ENCODE assay signal across 9 cellular contexts in the genomic region with DNA sequence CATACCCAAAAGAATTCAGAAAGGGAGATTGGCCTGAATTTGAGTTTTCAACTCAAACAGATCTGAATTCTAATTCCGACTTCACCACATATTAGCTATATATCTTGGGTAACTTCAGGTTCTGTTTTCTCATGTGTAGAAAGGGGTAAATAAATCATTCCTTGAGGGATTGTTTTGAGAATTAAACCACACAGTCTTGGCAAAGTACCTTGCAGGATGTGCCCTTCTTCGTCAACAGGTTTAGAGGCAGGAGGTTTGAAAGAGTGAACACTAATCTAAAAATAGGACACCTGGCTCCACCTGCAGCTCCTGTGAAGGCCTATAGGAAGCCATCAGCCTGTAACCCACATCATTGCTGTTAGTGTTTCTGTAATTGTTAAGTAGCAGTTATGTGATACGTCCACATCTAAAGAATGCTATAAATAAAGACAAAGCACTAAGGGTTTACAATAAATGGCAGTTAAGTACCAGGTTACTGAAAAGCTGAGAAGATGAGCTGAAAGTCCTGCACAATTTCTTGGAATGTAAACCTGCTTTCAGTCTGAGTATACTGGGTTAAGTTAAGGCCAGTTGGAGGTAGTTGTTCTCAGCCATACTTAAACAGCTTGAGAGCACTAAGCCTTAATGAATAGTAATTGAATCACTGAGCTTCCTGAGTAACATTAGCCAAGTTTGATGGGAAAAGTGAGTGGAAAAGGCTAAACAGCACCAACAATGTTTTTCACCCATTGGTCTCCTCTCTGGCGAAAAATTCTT. TPM values are rescaled to one million over a fixed set of nuclear protein-coding genes. Genes with fewer than 3 reads are reported as not detected.
DNase-seq lines count a peak whose midpoint lies in the region; ATAC-seq and TF ChIP-seq lines count a peak whose summit lies in the region.
"Had no signal": no experiment of that assay in that cellular context is flagged by ENCODE, and none has a peak within 500 bp of the region (broad histone marks: within the 10 kb centered on the region; RNA-seq: fewer than 3 reads in every experiment).

No MANE protein-coding gene starts in this region.

- no peak overlapping the region for H3K4me3 Mint-ChIP-seq in MCF 10A (ENCODE audit: unreplicated experiment)
- peak overlapping the region; percentile 35 for H3K4me3 Mint-ChIP-seq in activated T-helper 17 cell treated with anti-CD3 and anti-CD28 coated beads, Interleukin-2, amount 50 U/mL, for 72 hours

- H3K27me3 ChIP-seq in breast epithelium (no peaks in the 10 kb centered on the region), lower lobe of right lung (ENCODE audit: low read depth) (no peaks in the 10 kb centered on the region), tibial artery (no peaks in the 10 kb centered on the region)

- H3K9me3 ChIP-seq in breast epithelium (no peaks in the 10 kb centered on the region), lower lobe of right lung (no peaks in the 10 kb centered on the region), tibial artery (no peaks in the 10 kb centered on the region)
- H3K9me3 ChIP-seq: BLaER1 treated with 17β-estradiol and CSF1 and Interleukin-3, amounts not matched to agents 10 nM and 100 nM had no signal

- H3K27ac Mint-ChIP-seq in MCF 10A (ENCODE audit: low read depth, unreplicated experiment) = no peak overlapping the region
- no peak overlapping the region for H3K27ac Mint-ChIP-seq in activated T-helper 17 cell treated with anti-CD3 and anti-CD28 coated beads, Interleukin-2, amount 50 U/mL, for 72 hours

- BruUV-seq in MCF 10A (replicated peaks; lab: Mats Ljungman, UMichigan) = no TSS peak

- no peaks in the 10 kb centered on the region for H3K9me3 Mint-ChIP-seq in MCF 10A (ENCODE audit: unreplicated experiment)
- no peaks in the 10 kb centered on the region for H3K9me3 Mint-ChIP-seq in activated T-helper 17 cell treated with anti-CD3 and anti-CD28 coated beads, Interleukin-2, amount 50 U/mL, for 72 hours

- H3K4me1 ChIP-seq in breast epithelium = no peaks in the 10 kb centered on the region
- H3K4me1 ChIP-seq in lower lobe of right lung = no peaks in the 10 kb centered on the region
- peaks cover 0 to 78% (median 50%) of the 10 kb centered on the region in 4 donors for H3K4me1 ChIP-seq in tibial artery

- peaks cover 18% of the 10 kb centered on the region for H3K4me1 Mint-ChIP-seq in MCF 10A (ENCODE audit: insufficient read depth, unreplicated experiment)
- H3K4me1 Mint-ChIP-seq in activated T-helper 17 cell treated with anti-CD3 and anti-CD28 coated beads, Interleukin-2, amount 50 U/mL, for 72 hours = peaks cover 5% of the 10 kb centered on the region

- H3K27ac ChIP-seq in breast epithelium (peak overlapping the region; percentile 8 to 80), lower lobe of right lung (no peak overlapping the region), tibial artery (peak overlapping the region; percentile 65 to 87)
- H3K27ac ChIP-seq: BLaER1 treated with 17β-estradiol and CSF1 and Interleukin-3, amounts not matched to agents 10 nM and 100 nM had no signal

- no peak for TF ChIP-seq CTCF in breast epithelium (IDR thresholded peaks at IDR 0.05)
- no peak for TF ChIP-seq CTCF in MCF 10A (IDR thresholded peaks at IDR 0.05; ENCODE audit: unreplicated experiment)
- TF ChIP-seq CTCF in lower lobe of right lung (IDR thresholded peaks at IDR 0.05) = no peak
- no peak for TF ChIP-seq CTCF in tibial artery (IDR thresholded peaks at IDR 0.05)

- DNase-seq in breast epithelium (ENCODE audit: low spot score in 2 of 2) (no peak), MCF 10A (ENCODE audit: unreplicated experiment) (no peak), lower lobe of right lung (no peak), tibial artery (no peak), NCI-H1694 treated with DMSO at 0.1 percent for 48 hours (lab: John Stamatoyannopoulos, UW) (no peak)
- no peak for DNase-seq in activated CD4-positive, alpha-beta T cell treated with anti-CD3 and anti-CD28 coated beads for 48 hours

- POLR2A ChIA-PET in MCF 10A (lab: Yijun Ruan, JAX) = no interaction called here

- ATAC-seq in activated T-helper 17 cell treated with anti-CD3 and anti-CD28 coated beads, Interleukin-2, amount 50 U/mL, for 72 hours (replicated peaks) = peak; percentile 69
- ATAC-seq in lower lobe of right lung = no peak
- no peak for ATAC-seq in HG03045 (IDR thresholded peaks at IDR 0.05; ENCODE audit: unreplicated experiment)

- H3K27me3 Mint-ChIP-seq in MCF 10A (ENCODE audit: insufficient read depth, unreplicated experiment) = no peaks in the 10 kb centered on the region
- no peaks in the 10 kb centered on the region for H3K27me3 Mint-ChIP-seq in activated T-helper 17 cell treated with anti-CD3 and anti-CD28 coated beads, Interleukin-2, amount 50 U/mL, for 72 hours

- H3K4me3 ChIP-seq in breast epithelium (peak overlapping the region in 2 of 3 donors; percentile 53 to 55), lower lobe of right lung (peak overlapping the region; percentile 40), tibial artery (peak overlapping the region in 1 of 2 donors; percentile 6)
- H3K4me3 ChIP-seq: BLaER1 treated with 17β-estradiol and CSF1 and Interleukin-3, amounts not matched to agents 10 nM and 100 nM had no signal

- no peaks in the 10 kb centered on the region for H3K36me3 ChIP-seq in breast epithelium
- H3K36me3 ChIP-seq in lower lobe of right lung = no peaks in the 10 kb centered on the region
- no peaks in the 10 kb centered on the region for H3K36me3 ChIP-seq in tibial artery
- H3K36me3 ChIP-seq: BLaER1 treated with 17β-estradiol and CSF1 and Interleukin-3, amounts not matched to agents 10 nM and 100 nM had no signal

- no peak for TF ChIP-seq POLR2A in breast epithelium (IDR thresholded peaks at IDR 0.05)

- H3K36me3 Mint-ChIP-seq in MCF 10A (ENCODE audit: insufficient read depth, unreplicated experiment) = no peaks in the 10 kb centered on the region
- H3K36me3 Mint-ChIP-seq in activated T-helper 17 cell treated with anti-CD3 and anti-CD28 coated beads, Interleukin-2, amount 50 U/mL, for 72 hours (ENCODE audit: low read depth) = no peaks in the 10 kb centered on the region

- CTCF ChIA-PET in MCF 10A (lab: Yijun Ruan, JAX) = interaction anchor here (0.6 to 3.6 kb wide), 8 partner anchors 8 to 179 kb away, joined by 4 to 20 read pairs (median 6); no protein-coding TSS in a partner anchor

- intact Hi-C loops in breast epithelium (cut with DNase I; ENCODE audit: low total_unique reads) = no loop called here
- intact Hi-C loops in MCF 10A (cut with micrococcal nuclease) = no loop called here
- intact Hi-C loops in lower lobe of right lung (cut with DNase I) = no loop called here
- intact Hi-C loops in tibial artery (cut with DNase I; ENCODE audit: low total_unique reads) = no loop called here

RNA-seq across cellular contexts. Expression of gene CCDC80, which starts 6.0 kb away (rescaled TPM):
- 100 to 1,000 TPM in 1 of 3 donors, 10 to 100 TPM in 2; 38.7 to 430 (median 42.0) TPM for total RNA-seq in breast epithelium
- total RNA-seq in MCF 10A (2022) = 10.4 and 19.4 TPM in 2 replicates
- total RNA-seq in activated T-helper 17 cell treated with anti-CD3 and anti-CD28 coated beads, Interleukin-2, amount 50 U/mL, for 72 hours = not detected
- total RNA-seq in lower lobe of right lung = 148 TPM
